In genomic region chr15:88638626-88639372, GRCh38 we compare ENCODE assay signal across 1 cellular context.
TF ChIP-seq lines count a peak whose summit lies in the region.

Gene ISG20, plus strand, starts transcription at chr15:88639016. Its CDS starts 351 bp downstream, at chr15:88639367.

TF ChIP-seq in H1, 55 proteins besides CTCF, POLR2A, EP300 and RAD21:
- peak; percentile 84 for TF ChIP-seq ATF3 (IDR thresholded peaks at IDR 0.05; ENCODE audit: insufficient read depth, low read depth, low read length)
- TF ChIP-seq CBX5 (IDR thresholded peaks at IDR 0.05; ENCODE audit: low read depth, low read length), result no peak
- TF ChIP-seq TCF12 (IDR thresholded peaks at IDR 0.05; ENCODE audit: low read depth, low read length), result peak; percentile 85; the same call in 1 of the 2 replicates
- no peak for TF ChIP-seq GTF2F1 (IDR thresholded peaks at IDR 0.05; ENCODE audit: borderline replicate concordance, low read depth, low read length)
- no peak for TF ChIP-seq CHD2 (IDR thresholded peaks at IDR 0.05; ENCODE audit: low read length)
- no peak for TF ChIP-seq SRF (IDR thresholded peaks at IDR 0.05; ENCODE audit: low read depth, low read length)
- TF ChIP-seq FOSL1 (IDR thresholded peaks at IDR 0.05; ENCODE audit: insufficient read depth, low read depth, low read length), result 0 out of 2 replicates have a peak, but pooled peaks have one; percentile 56
- TF ChIP-seq TBP (IDR thresholded peaks at IDR 0.05; ENCODE audit: low read depth, low read length), result peak; percentile 60; the same call in 1 of the 2 replicates
- peak; percentile 98 for TF ChIP-seq MAX (IDR thresholded peaks at IDR 0.05)
- no peak for TF ChIP-seq SP2 (IDR thresholded peaks at IDR 0.05; ENCODE audit: low read length)
- TF ChIP-seq PHF8 (conservative IDR thresholded peaks at IDR 0.05; ENCODE audit: low read depth, low read length), result no peak
- no peak for TF ChIP-seq POU5F1 (IDR thresholded peaks at IDR 0.05; ENCODE audit: low read depth, low read length)
- no peak for TF ChIP-seq CBX8 (IDR thresholded peaks at IDR 0.05; ENCODE audit: borderline replicate concordance, low read depth, low read length)
- no peak for TF ChIP-seq SUZ12 (IDR thresholded peaks at IDR 0.05; ENCODE audit: low read length)
- peak; percentile 20 for TF ChIP-seq SAP30 (IDR thresholded peaks at IDR 0.05; ENCODE audit: insufficient read depth, insufficient replicate concordance, low read length)
- TF ChIP-seq SIN3A (conservative IDR thresholded peaks at IDR 0.05 in 1 of 2, IDR thresholded peaks at IDR 0.05 in 1 of 2; ENCODE audit: low read depth in 1 of 2, low read length in 2 of 2), result peak; percentile 81 to 88; a peak in 2 of 4 replicates
- peak; percentile 41 for TF ChIP-seq NANOG (IDR thresholded peaks at IDR 0.05; ENCODE audit: insufficient read depth, low read depth, low read length, poor library complexity, severe bottlenecking)
- no peak for TF ChIP-seq GABPA (IDR thresholded peaks at IDR 0.05; ENCODE audit: borderline replicate concordance, insufficient read depth, low read length)
- TF ChIP-seq YY1 (IDR thresholded peaks at IDR 0.05; ENCODE audit: low read depth, low read length), result peak; percentile 54; the same call in 1 of the 2 replicates
- TF ChIP-seq ZNF274 (IDR thresholded peaks at IDR 0.05; ENCODE audit: borderline replicate concordance, extremely low read depth, low read length), result no peak
- peak; percentile 94 for TF ChIP-seq JUN (IDR thresholded peaks at IDR 0.05; ENCODE audit: low read depth, low read length)
- TF ChIP-seq CREB1 (IDR thresholded peaks at IDR 0.05), result peak; percentile 91
- no peak for TF ChIP-seq CHD7 (IDR thresholded peaks at IDR 0.05; ENCODE audit: insufficient replicate concordance, low read length)
- TF ChIP-seq HDAC6 (IDR thresholded peaks at IDR 0.05; ENCODE audit: low read depth, low read length), result no peak
- no peak; the same call in 1 of the 2 replicates for TF ChIP-seq KDM1A (IDR thresholded peaks at IDR 0.05; ENCODE audit: borderline replicate concordance, low read length)
- TF ChIP-seq BCL11A (IDR thresholded peaks at IDR 0.05; ENCODE audit: low read depth in 2 of 2, low read length in 2 of 2), result no peak
- TF ChIP-seq BRCA1 (IDR thresholded peaks at IDR 0.05; ENCODE audit: low read depth, low read length), result no peak
- TF ChIP-seq MAFK (IDR thresholded peaks at IDR 0.05; ENCODE audit: low read depth, low read length), result peak; percentile 20; the same call in 1 of the 2 replicates
- TF ChIP-seq ASH2L (IDR thresholded peaks at IDR 0.05; ENCODE audit: low read length), result peak; percentile 82
- TF ChIP-seq RFX5 (IDR thresholded peaks at IDR 0.05; ENCODE audit: borderline replicate concordance, low read depth, low read length), result no peak
- peak; percentile 8 for TF ChIP-seq RNF2 (IDR thresholded peaks at IDR 0.05; ENCODE audit: borderline replicate concordance, low read depth, low read length, missing control alignments, poor library complexity, severe bottlenecking)
- TF ChIP-seq CTBP2 (IDR thresholded peaks at IDR 0.05; ENCODE audit: borderline replicate concordance, insufficient read depth, insufficient read length, low read length), result no peak
- TF ChIP-seq KDM5A (IDR thresholded peaks at IDR 0.05; ENCODE audit: low read length), result no peak
- no peak for TF ChIP-seq EZH2 (IDR thresholded peaks at IDR 0.05; ENCODE audit: low read depth, low read length, severe bottlenecking)
- TF ChIP-seq NRF1 (IDR thresholded peaks at IDR 0.05; ENCODE audit: low read depth, low read length), result no peak
- no peak for TF ChIP-seq TEAD4 (IDR thresholded peaks at IDR 0.05; ENCODE audit: low read depth, low read length)
- no peak for TF ChIP-seq SIX5 (IDR thresholded peaks at IDR 0.05; ENCODE audit: low read depth, low read length)
- peak; percentile 75; the same call in 1 of the 2 replicates for TF ChIP-seq SP4 (IDR thresholded peaks at IDR 0.05; ENCODE audit: low read length)
- peak; percentile 84 for TF ChIP-seq TAF1 (IDR thresholded peaks at IDR 0.05; ENCODE audit: low read depth, low read length)
- TF ChIP-seq RXRA (IDR thresholded peaks at IDR 0.05; ENCODE audit: insufficient read depth, low read depth, low read length), result no peak
- peak; percentile 91 for TF ChIP-seq POLR2AphosphoS5 (IDR thresholded peaks at IDR 0.05; ENCODE audit: low read depth, low read length)
- TF ChIP-seq RBBP5 (IDR thresholded peaks at IDR 0.05; ENCODE audit: borderline replicate concordance, low read depth, low read length), result peak; percentile 87; the same call in 1 of the 2 replicates
- peak; percentile 77 for TF ChIP-seq TAF7 (optimal IDR thresholded peaks at IDR 0.05; ENCODE audit: borderline replicate concordance, low read depth, low read length)
- TF ChIP-seq USF2 (IDR thresholded peaks at IDR 0.05; ENCODE audit: low read length), result peak; percentile 69
- peak; percentile 93; the same call in 1 of the 2 replicates for TF ChIP-seq ATF2 (IDR thresholded peaks at IDR 0.05; ENCODE audit: low read length)
- peak in 1 of 2 experiments; percentile 64; a peak in 1 of 4 replicates for TF ChIP-seq HDAC2 (IDR thresholded peaks at IDR 0.05; ENCODE audit: borderline replicate concordance in 1 of 2, low read depth in 2 of 2, low read length in 2 of 2)
- TF ChIP-seq BACH1 (IDR thresholded peaks at IDR 0.05; ENCODE audit: low read length), result no peak
- peak; percentile 98 for TF ChIP-seq JUND (IDR thresholded peaks at IDR 0.05; ENCODE audit: low read length)
- no peak for TF ChIP-seq EGR1 (IDR thresholded peaks at IDR 0.05; ENCODE audit: borderline replicate concordance, low read depth, low read length)
- peak; percentile 65; the same call in 1 of the 2 replicates for TF ChIP-seq SP1 (IDR thresholded peaks at IDR 0.05; ENCODE audit: low read depth, low read length)
- no peak for TF ChIP-seq KDM4A (IDR thresholded peaks at IDR 0.05; ENCODE audit: low read depth, low read length, severe bottlenecking)
- TF ChIP-seq E2F6 (IDR thresholded peaks at IDR 0.05), result peak; percentile 88
- peak; percentile 97 for TF ChIP-seq CEBPB (IDR thresholded peaks at IDR 0.05; ENCODE audit: low read depth, low read length)
- TF ChIP-seq CHD1 (IDR thresholded peaks at IDR 0.05; ENCODE audit: low read depth, low read length), result no peak
- TF ChIP-seq SIRT6 (IDR thresholded peaks at IDR 0.05; ENCODE audit: low read length), result no peak
